11 cellular contexts compared by ENCODE assay signal in genomic region chr2:162113771-162114168, GRCh38. TPM values are rescaled to one million over a fixed set of nuclear protein-coding genes. Genes with fewer than 3 reads are reported as not detected.
DNase-seq lines count a peak whose midpoint lies in the region; ATAC-seq and TF ChIP-seq lines count a peak whose summit lies in the region.
"Had no signal": no experiment of that assay in that cellular context is flagged by ENCODE, and none has a peak within 500 bp of the region (broad histone marks: within the 10 kb centered on the region; RNA-seq: fewer than 3 reads in every experiment).

No MANE protein-coding gene starts in this region.

- ATAC-seq in left lung (peak; percentile 71), HG02973 (IDR thresholded peaks at IDR 0.05; ENCODE audit: unreplicated experiment) (no peak)
- ATAC-seq: activated CD4-positive, alpha-beta T cell treated with anti-CD3 and anti-CD28 coated beads for 36 hours had no signal

- no peak for TF ChIP-seq CTCF in AG04449 (IDR thresholded peaks at IDR 0.05; ENCODE audit: insufficient read depth, low read length, missing control alignments)
- TF ChIP-seq CTCF in choroid plexus epithelial cell (conservative IDR thresholded peaks at IDR 0.05; ENCODE audit: low read depth, low read length) = no peak
- no peak for TF ChIP-seq CTCF in left lung (IDR thresholded peaks at IDR 0.05)

- H3K27me3 ChIP-seq in left lung = no peaks in the 10 kb centered on the region

- peak overlapping the region; percentile 5 to 18 for H3K27ac ChIP-seq in left lung
- H3K27ac ChIP-seq: C4-2B had no signal

- CTCF ChIA-PET in AG04449 (lab: Yijun Ruan, JAX) = interaction anchor here (2.3 kb wide), 1 partner anchor 9 kb away, joined by 9 read pairs; no protein-coding TSS in a partner anchor

- POLR2A ChIA-PET in AG04449 (lab: Yijun Ruan, JAX) = no interaction called here

- H3K4me1 ChIP-seq in left lung = peaks cover 23 to 27% of the 10 kb centered on the region in 2 donors

- no peaks in the 10 kb centered on the region for H3K36me3 ChIP-seq in left lung

- H3K4me3 ChIP-seq in AG04449 (ENCODE audit: low read depth, low read length) (no peak overlapping the region), choroid plexus epithelial cell (ENCODE audit: low read depth, low read length) (no peak overlapping the region), left lung (no peak overlapping the region)

- intact Hi-C loops in left lung (cut with DNase I) = no loop called here

- no peaks in the 10 kb centered on the region for H3K9me3 ChIP-seq in left lung

- peak; percentile 5 for DNase-seq in AG04449 (ENCODE audit: low read depth, low spot score)
- peak; percentile 84 to 85 for DNase-seq in Kasumi-1 (lab: John Stamatoyannopoulos, UW)
- peak; percentile 72 for DNase-seq in choroid plexus epithelial cell (ENCODE audit: low read depth)
- no peak for DNase-seq in left lung
- DNase-seq in NCI-H82 (lab: John Stamatoyannopoulos, UW) = no peak
- no peak for DNase-seq in activated naive CD4-positive, alpha-beta T cell treated with Interleukin-2 at 50 U/mL for 16 hours
- no peak for DNase-seq in central memory CD4-positive, alpha-beta T cell
- DNase-seq: activated CD4-positive, alpha-beta T cell treated with anti-CD3 and anti-CD28 coated beads for 36 hours; NCI-H748 treated with DMSO at 0.1 percent for 48 hours had no signal

RNA-seq across cellular contexts. Expression of gene GCG, which starts 38.3 kb away (rescaled TPM):
- not detected for total RNA-seq in left lung
- total RNA-seq: activated CD4-positive, alpha-beta T cell treated with anti-CD3 and anti-CD28 coated beads for 36 hours had no signal

RNA-seq across cellular contexts. Expression of gene DPP4, which starts 39.8 kb away (rescaled TPM):
- 100 to 1,000 TPM in 1 of 2 donors, 10 to 100 TPM in 1; 28.0 to 105 TPM for total RNA-seq in left lung

Comparison
In these comparisons a context has a peak if more than half of its experiments do, and no peak if none do; other contexts are left out.
1. DNase-seq: peak in AG04449 (single experiment), Kasumi-1 (2 of 2) and choroid plexus epithelial cell (single experiment); none in left lung (0 of 2), NCI-H82 (single experiment), activated naive CD4-positive, alpha-beta T cell treated with Interleukin-2 at 50 U/mL for 16 hours (single experiment) and central memory CD4-positive, alpha-beta T cell (single experiment).